8 cellular contexts compared by ENCODE assay signal in the genomic region with DNA sequence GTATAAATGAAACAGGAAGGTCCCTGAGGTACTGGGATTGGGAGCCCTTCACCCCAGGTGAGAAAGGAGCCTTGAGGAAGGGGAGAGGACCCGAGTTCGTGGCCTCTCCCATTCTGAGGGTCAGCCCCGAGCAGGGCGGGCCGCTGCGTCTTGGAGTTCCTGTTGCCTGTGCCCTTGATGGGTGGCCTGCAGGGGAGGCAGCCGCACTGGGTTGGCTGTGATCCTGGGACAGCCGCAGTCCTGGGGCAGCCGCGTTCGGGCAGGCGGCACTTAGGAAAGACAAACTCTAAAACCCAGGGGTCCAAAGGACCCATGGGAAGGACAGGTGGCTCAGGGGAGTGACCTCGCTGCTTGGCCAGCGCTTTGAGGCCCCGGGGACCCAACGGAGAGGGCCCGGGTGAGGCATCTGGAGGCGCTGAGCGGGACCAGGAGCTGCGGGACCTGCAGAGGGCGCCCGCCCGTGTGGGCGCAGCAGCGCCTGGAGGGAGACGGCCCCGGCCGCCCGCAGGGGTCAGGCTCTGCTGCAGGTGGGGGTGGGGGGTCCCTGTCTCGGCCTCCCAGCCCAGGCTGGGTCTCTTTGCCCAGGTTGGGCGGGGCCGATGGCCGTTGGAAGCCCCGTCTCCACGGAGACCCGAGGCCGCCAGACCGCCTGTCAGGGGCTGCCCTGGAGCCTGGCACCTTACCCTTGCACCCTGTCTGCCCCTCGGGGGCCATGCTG.
DNase-seq lines count a peak whose midpoint lies in the region; TF ChIP-seq lines count a peak whose summit lies in the region.

No MANE protein-coding gene starts in this region.

- H3K9me3 ChIP-seq in CD4-positive, alpha-beta memory T cell (ENCODE audit: control insufficient read depth in 1 of 2, low read length in 2 of 2), result no peaks in the 10 kb centered on the region
- no peaks in the 10 kb centered on the region for H3K9me3 ChIP-seq in BE2C

- peaks cover 0 to 4% (median 0%) of the 10 kb centered on the region in 8 donors for H3K9me3 Mint-ChIP-seq in CD4-positive, alpha-beta memory T cell
- H3K9me3 Mint-ChIP-seq in activated naive CD8-positive, alpha-beta T cell (ENCODE audit: low read depth), result no peaks in the 10 kb centered on the region

- H3K4me1 Mint-ChIP-seq in CD4-positive, alpha-beta memory T cell, result peaks cover 1 to 9% (median 4%) of the 10 kb centered on the region in 4 donors
- no peaks in the 10 kb centered on the region for H3K4me1 Mint-ChIP-seq in activated naive CD8-positive, alpha-beta T cell (ENCODE audit: low read depth)

- intact Hi-C loops in CD4-positive, alpha-beta memory T cell (cut with micrococcal nuclease), result loop anchor here (5.0 kb wide), 1 partner anchor 483 kb away; no protein-coding TSS in a partner anchor

- peak overlapping the region in 5 of 8 donors; percentile 13 to 78 (median 52) for H3K4me3 Mint-ChIP-seq in CD4-positive, alpha-beta memory T cell
- H3K4me3 Mint-ChIP-seq in activated naive CD8-positive, alpha-beta T cell, result peak overlapping the region; percentile 69

- no peaks in the 10 kb centered on the region for H3K27me3 ChIP-seq in CD4-positive, alpha-beta memory T cell (ENCODE audit: insufficient read depth, low read length)
- no peaks in the 10 kb centered on the region for H3K27me3 ChIP-seq in BE2C

- CTCF ChIA-PET in CD4-positive, alpha-beta memory T cell (lab: Charles Lee; ENCODE audit: partially characterized antibody), result no interaction called here

- no peak for TF ChIP-seq CTCF in BE2C (IDR thresholded peaks at IDR 0.05; ENCODE audit: low read depth, low read length)

- H3K27ac Mint-ChIP-seq in CD4-positive, alpha-beta memory T cell, result no peak overlapping the region
- H3K27ac Mint-ChIP-seq in activated naive CD8-positive, alpha-beta T cell, result no peak overlapping the region

- H3K4me1 ChIP-seq in CD4-positive, alpha-beta memory T cell (ENCODE audit: insufficient read depth, low read length), result peaks cover 10% of the 10 kb centered on the region
- H3K4me1 ChIP-seq in BE2C, result peaks cover 12% of the 10 kb centered on the region

- no peak overlapping the region for H3K27ac ChIP-seq in CD4-positive, alpha-beta memory T cell (ENCODE audit: low read depth, low read length)

- H3K4me3 ChIP-seq in CD4-positive, alpha-beta memory T cell (ENCODE audit: low read length in 2 of 2), result no peak overlapping the region
- H3K4me3 ChIP-seq in iPS-11a (ENCODE audit: low read depth, low read length) (peak overlapping the region; percentile 20), BE2C (ENCODE audit: low read depth, low read length) (no peak overlapping the region)

- peak in 4 of 5 donors; percentile 10 to 22 (median 11) for DNase-seq in CD4-positive, alpha-beta memory T cell
- DNase-seq in NAMALWA (ENCODE audit: low spot score), result peak; percentile 65
- DNase-seq in stimulated activated CD4-positive, alpha-beta T cell treated with anti-CD3 and anti-CD28 coated beads, Interleukin-12 subunit alpha, Interleukin-12 subunit beta, amount 100 ng/mL, for 48 hours (ENCODE audit: low read depth in 2 of 3, low spot score in 1 of 3), result peak in 2 of 3 donors; percentile 11 to 19
- DNase-seq in hepatic stellate cell (ENCODE audit: low spot score), result no peak
- DNase-seq in BE2C, result no peak
- DNase-seq in NCI-H2081 treated with DMSO at 0.1 percent for 48 hours (lab: John Stamatoyannopoulos, UW), result no peak

- no peaks in the 10 kb centered on the region for H3K36me3 ChIP-seq in CD4-positive, alpha-beta memory T cell (ENCODE audit: insufficient read depth, low read length)
- H3K36me3 ChIP-seq in BE2C, result no peaks in the 10 kb centered on the region

- no peaks in the 10 kb centered on the region for H3K36me3 Mint-ChIP-seq in CD4-positive, alpha-beta memory T cell
- H3K36me3 Mint-ChIP-seq in activated naive CD8-positive, alpha-beta T cell, result no peaks in the 10 kb centered on the region

- peaks cover 9 to 15% of the 10 kb centered on the region in 2 donors for H3K27me3 Mint-ChIP-seq in CD4-positive, alpha-beta memory T cell
- peaks cover 8% of the 10 kb centered on the region for H3K27me3 Mint-ChIP-seq in activated naive CD8-positive, alpha-beta T cell

- POLR2A ChIA-PET in CD4-positive, alpha-beta memory T cell (lab: Charles Lee; ENCODE audit: partially characterized antibody), result no interaction called here

Comparison
In these comparisons a context has a peak if more than half of its experiments do, and no peak if none do; other contexts are left out.
1. DNase-seq: peak in CD4-positive, alpha-beta memory T cell (4 of 5), NAMALWA (single experiment) and stimulated activated CD4-positive, alpha-beta T cell treated with anti-CD3 and anti-CD28 coated beads, Interleukin-12 subunit alpha, Interleukin-12 subunit beta, amount 100 ng/mL, for 48 hours (2 of 3); none in hepatic stellate cell (single experiment), BE2C (single experiment) and NCI-H2081 treated with DMSO at 0.1 percent for 48 hours (single experiment).